ENCODE assay signal across 8 cellular contexts in genomic region chr12:108457006-108457733, GRCh38. TPM values are rescaled to one million over a fixed set of nuclear protein-coding genes. Genes with fewer than 3 reads are reported as not detected.
DNase-seq lines count a peak whose midpoint lies in the region; ATAC-seq and TF ChIP-seq lines count a peak whose summit lies in the region.

No MANE protein-coding gene starts in this region.

- intact Hi-C loops in mucosa of descending colon (cut with DNase I, micrococcal nuclease), result no loop called here

- H3K27me3 ChIP-seq in GM06990 (replicated peaks; ENCODE audit: control insufficient read depth, insufficient read depth, low read length), result no peaks in the 10 kb centered on the region; the same call in none of the 2 replicates

- H3K4me1 ChIP-seq in mucosa of descending colon (ENCODE audit: low read depth), result no peaks in the 10 kb centered on the region

- H3K4me3 ChIP-seq in GM06990 (replicated peaks; ENCODE audit: low read depth, low read length) (no peak overlapping the region), LNCaP clone FGC (ENCODE audit: low read depth, low read length) (no peak overlapping the region), epithelial cell of esophagus (ENCODE audit: low read length) (no peak overlapping the region), mucosa of descending colon (no peak overlapping the region)

- DNase-seq in A172 (ENCODE audit: low spot score) (peak; percentile 51), GM06990 (ENCODE audit: extremely low read depth, insufficient read length) (peak; percentile 18), LNCaP clone FGC (ENCODE audit: low read depth) (no peak), RPMI7951 (ENCODE audit: low read depth) (peak; percentile 81), epithelial cell of esophagus (ENCODE audit: low read depth) (peak; percentile 60), mucosa of descending colon (no peak), activated gamma-delta T cell treated with Interleukin-2 at 50 U/mL for 16 hours (no peak)

- ATAC-seq in mucosa of descending colon (peak; percentile 65), HG03025 (IDR thresholded peaks at IDR 0.05; ENCODE audit: low FRiP score, unreplicated experiment) (no peak)

- no peaks in the 10 kb centered on the region for H3K9me3 ChIP-seq in mucosa of descending colon

- H3K36me3 ChIP-seq in GM06990 (ENCODE audit: control insufficient read depth, insufficient read depth, low read length) (no peaks in the 10 kb centered on the region), mucosa of descending colon (ENCODE audit: low read depth) (no peaks in the 10 kb centered on the region)

- TF ChIP-seq CTCF in GM06990 (IDR thresholded peaks at IDR 0.05; ENCODE audit: insufficient read depth, low read length, poor library complexity, severe bottlenecking) (peak; percentile 77), LNCaP clone FGC (IDR thresholded peaks at IDR 0.05; ENCODE audit: control insufficient read depth, extremely low read depth, insufficient read depth) (peak; percentile 73), epithelial cell of esophagus (IDR thresholded peaks at IDR 0.05; ENCODE audit: insufficient read depth, low read depth, low read length, missing control alignments) (peak; percentile 63), mucosa of descending colon (IDR thresholded peaks at IDR 0.05) (no peak)

RNA-seq across cellular contexts. Expression of gene FICD, which starts 57.9 kb away (rescaled TPM):
- total RNA-seq in A172 (2014; rRNA removed; shearing (Covaris generic)), result 9.1 and 9.3 TPM in 2 replicates
- 3.5 and 3.6 TPM in 2 replicates for total RNA-seq in RPMI7951 (2014; rRNA removed; shearing (Covaris generic))
- total RNA-seq in mucosa of descending colon, result 1 to 10 TPM; 3.2 to 6.0 (median 5.1) TPM

Comparison
In these comparisons a context has a peak if more than half of its experiments do, and no peak if none do; other contexts are left out.
1. DNase-seq: peak in A172 (single experiment), GM06990 (single experiment), RPMI7951 (single experiment) and epithelial cell of esophagus (single experiment); none in LNCaP clone FGC (single experiment), mucosa of descending colon (0 of 3) and activated gamma-delta T cell treated with Interleukin-2 at 50 U/mL for 16 hours (single experiment).